16 cellular contexts compared by ENCODE assay signal in the genomic region with DNA sequence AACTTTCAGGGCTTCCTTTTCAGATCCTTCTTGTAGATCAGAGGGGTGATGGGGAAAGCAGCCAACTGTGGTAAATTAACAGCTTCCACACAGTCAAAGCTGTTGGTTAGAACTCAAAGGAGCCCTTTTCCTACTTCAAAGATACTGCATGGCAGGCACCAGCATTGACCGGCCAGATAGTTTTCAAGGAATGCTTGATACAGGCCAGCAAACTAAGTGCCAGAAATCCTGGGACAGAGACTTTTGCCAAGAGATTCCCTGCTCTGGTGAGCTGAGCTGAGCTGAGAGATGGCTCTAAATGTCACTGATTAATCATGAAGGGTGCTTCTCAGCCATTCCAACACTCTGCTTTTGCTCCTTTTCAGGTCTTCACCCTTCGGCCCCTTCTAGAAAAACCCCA.
DNase-seq lines count a peak whose midpoint lies in the region; ATAC-seq, FAIRE-seq and TF ChIP-seq lines count a peak whose summit lies in the region.
"Had no signal": no experiment of that assay in that cellular context is flagged by ENCODE, and none has a peak within 500 bp of the region (broad histone marks: within the 10 kb centered on the region; RNA-seq: fewer than 3 reads in every experiment).

No MANE protein-coding gene starts in this region.

- H3K23ac ChIP-seq in IMR-90 (ENCODE audit: low read depth, low read length): no peak overlapping the region

- DNase-seq in IMR-90 (no peak), choroid plexus epithelial cell (ENCODE audit: low read depth) (peak; percentile 17), kidney tubule cell (ENCODE audit: low spot score) (peak; percentile 35), kidney (no peak), glutamatergic neuron (no peak), NCI-H510A (lab: John Stamatoyannopoulos, UW) (no peak)
- no peak for DNase-seq in stimulated activated naive B cell treated with anti-CD40 and anti-IgM and Interleukin-4, amounts not matched to agents 10 μg/mL and 1 μg/mL and 100 μg/mL, for 72 hours
- DNase-seq in activated CD4-positive, alpha-beta memory T cell treated with anti-CD3 and anti-CD28 coated beads, Interleukin-2, amount 10 ng/mL, durations not matched to agents 7 days and 5 days: no peak
- DNase-seq: activated CD4-positive, alpha-beta T cell treated with anti-CD3 and anti-CD28 coated beads, Interleukin-2, amount 50 U/mL, for 4 hours; CD8-positive, alpha-beta T cell; mucosa of descending colon; NCI-H146; NCI-H524 treated with DMSO at 0.1 percent for 48 hours; Peyer's patch; T1000 had no signal

- no peak overlapping the region; the same call in 1 of the 2 replicates for H4K5ac ChIP-seq in IMR-90 (ENCODE audit: low read depth, low read length)

- H3K14ac ChIP-seq in IMR-90 (replicated peaks; ENCODE audit: low read depth, low read length): no peak overlapping the region

- H3K4me1 Mint-ChIP-seq in stimulated activated naive B cell treated with anti-CD40 and anti-IgM and Interleukin-4, amounts not matched to agents 10 μg/mL and 1 μg/mL and 100 μg/mL, for 72 hours: peaks cover 24 to 38% of the 10 kb centered on the region in 2 donors
- no peaks in the 10 kb centered on the region for H3K4me1 Mint-ChIP-seq in glutamatergic neuron (ENCODE audit: low read depth, unreplicated experiment)
- H3K4me1 Mint-ChIP-seq in activated CD4-positive, alpha-beta memory T cell treated with anti-CD3 and anti-CD28 coated beads, Interleukin-2, amount 10 ng/mL, durations not matched to agents 7 days and 5 days: peaks cover 2% of the 10 kb centered on the region

- H3K4ac ChIP-seq in IMR-90 (ENCODE audit: low read depth, low read length): peak overlapping the region; percentile 16; the same call in 1 of the 2 replicates

- dilution Hi-C loops in IMR-90 (cut with HindIII; ENCODE audit: low sequenced_read_pairs, unreplicated experiment): no loop called here

- in situ Hi-C loops in IMR-90 (cut with MboI; ENCODE audit: low sequenced_read_pairs): no loop called here

- H3K9ac ChIP-seq in IMR-90 (ENCODE audit: low read depth, low read length) (no peak overlapping the region), kidney (ENCODE audit: low read length in 2 of 2) (no peak overlapping the region)

- no peak overlapping the region for H3K18ac ChIP-seq in IMR-90 (ENCODE audit: low read depth, low read length)

- no TSS peak for BruUV-seq in IMR-90 (replicated peaks; lab: Mats Ljungman, UMichigan)

- H4K8ac ChIP-seq in IMR-90 (ENCODE audit: low read depth in 2 of 2, low read length in 2 of 2): 0 out of 4 replicates have a peak overlapping the region, but pooled peaks of 1 of the 2 experiments have one; percentile 8

- H2BK20ac ChIP-seq in IMR-90 (ENCODE audit: low read depth, low read length): peak overlapping the region; percentile 22; the same call in 1 of the 2 replicates

- TF ChIP-seq CTCF in IMR-90 (conservative IDR thresholded peaks at IDR 0.05; ENCODE audit: low read depth, low read length) (no peak), choroid plexus epithelial cell (conservative IDR thresholded peaks at IDR 0.05; ENCODE audit: low read depth, low read length) (no peak), kidney (IDR thresholded peaks at IDR 0.05; ENCODE audit: borderline replicate concordance, extremely low read depth, insufficient read depth) (no peak), glutamatergic neuron (IDR thresholded peaks at IDR 0.05; ENCODE audit: partially characterized antibody, unreplicated experiment) (no peak)

- CTCF ChIA-PET in IMR-90 (lab: Yijun Ruan, JAX): interaction anchor here (1.4 kb wide), 1 partner anchor 11 kb away, joined by 6 read pairs; no protein-coding TSS in a partner anchor
- CTCF ChIA-PET in activated CD4-positive, alpha-beta memory T cell treated with anti-CD3 and anti-CD28 coated beads, Interleukin-2, amount 10 ng/mL, durations not matched to agents 7 days and 5 days (lab: Charles Lee): no interaction called here

- H3K36me3 ChIP-seq in IMR-90 (ENCODE audit: control insufficient read depth, insufficient read depth, low read length) (no peaks in the 10 kb centered on the region), kidney (ENCODE audit: control insufficient read depth in 1 of 2, insufficient read depth in 2 of 2, low read length in 2 of 2) (no peaks in the 10 kb centered on the region)
- H3K36me3 ChIP-seq: Peyer's patch had no signal

- no peaks in the 10 kb centered on the region for H3K9me1 ChIP-seq in IMR-90 (ENCODE audit: insufficient read depth, low read length)

- no peaks in the 10 kb centered on the region for H3K9me3 Mint-ChIP-seq in stimulated activated naive B cell treated with anti-CD40 and anti-IgM and Interleukin-4, amounts not matched to agents 10 μg/mL and 1 μg/mL and 100 μg/mL, for 72 hours
- peaks cover 3% of the 10 kb centered on the region for H3K9me3 Mint-ChIP-seq in glutamatergic neuron (ENCODE audit: unreplicated experiment)
- H3K9me3 Mint-ChIP-seq in activated CD4-positive, alpha-beta memory T cell treated with anti-CD3 and anti-CD28 coated beads, Interleukin-2, amount 10 ng/mL, durations not matched to agents 7 days and 5 days: no peaks in the 10 kb centered on the region

- no peak overlapping the region for H4K91ac ChIP-seq in IMR-90 (ENCODE audit: insufficient read depth, low read depth, low read length)

- H3K27ac ChIP-seq in IMR-90 (ENCODE audit: insufficient read depth, low read length) (no peak overlapping the region), kidney (ENCODE audit: low read depth in 2 of 2, low read length in 2 of 2) (peak overlapping the region in 1 of 2 donors; percentile 28)
- H3K27ac ChIP-seq: epithelial cell of prostate, Peyer's patch had no signal

- FAIRE-seq in kidney (lab: Jason Lieb, UNC): no peak

- POLR2A ChIA-PET in IMR-90 (lab: Charles Lee; ENCODE audit: unreplicated experiment): no interaction called here
- POLR2A ChIA-PET in activated CD4-positive, alpha-beta memory T cell treated with anti-CD3 and anti-CD28 coated beads, Interleukin-2, amount 10 ng/mL, durations not matched to agents 7 days and 5 days (lab: Charles Lee): no interaction called here

- no peaks in the 10 kb centered on the region; the same call in 1 of the 2 replicates for H3K4me1 ChIP-seq in IMR-90 (ENCODE audit: control insufficient read depth, insufficient read depth, low read length)
- H3K4me1 ChIP-seq in kidney (ENCODE audit: control insufficient read depth in 1 of 2, insufficient read depth in 1 of 2, low read depth in 1 of 2, low read length in 2 of 2): peaks cover 0 to 7% of the 10 kb centered on the region in 2 donors
- H3K4me1 ChIP-seq: Peyer's patch had no signal

- H3K27me3 Mint-ChIP-seq in stimulated activated naive B cell treated with anti-CD40 and anti-IgM and Interleukin-4, amounts not matched to agents 10 μg/mL and 1 μg/mL and 100 μg/mL, for 72 hours: peaks cover 0 to 14% of the 10 kb centered on the region in 2 donors
- H3K27me3 Mint-ChIP-seq in glutamatergic neuron (ENCODE audit: unreplicated experiment): no peaks in the 10 kb centered on the region
- peaks cover 7% of the 10 kb centered on the region for H3K27me3 Mint-ChIP-seq in activated CD4-positive, alpha-beta memory T cell treated with anti-CD3 and anti-CD28 coated beads, Interleukin-2, amount 10 ng/mL, durations not matched to agents 7 days and 5 days

- no peak overlapping the region for H3K4me3 ChIP-seq in IMR-90 (ENCODE audit: insufficient read depth, low read depth, low read length)
- H3K4me3 ChIP-seq in choroid plexus epithelial cell (ENCODE audit: low read depth, low read length): no peak overlapping the region
- no peak overlapping the region for H3K4me3 ChIP-seq in kidney (ENCODE audit: low read length in 2 of 2)
- H3K4me3 ChIP-seq: mucosa of descending colon, Peyer's patch had no signal

- intact Hi-C loops in IMR-90 (cut with micrococcal nuclease) (no loop called here), kidney (cut with DNase I) (no loop called here)

- H3K27me3 ChIP-seq in IMR-90 (ENCODE audit: control insufficient read depth, insufficient read depth, low read length): no peaks in the 10 kb centered on the region; the same call in 1 of the 2 replicates
- H3K27me3 ChIP-seq: Peyer's patch had no signal

- H2BK15ac ChIP-seq in IMR-90 (ENCODE audit: low read depth, low read length): peak overlapping the region; percentile 19; the same call in 2 of the 3 replicates

- no CpG with 5 or more reads among the region's 2 CpGs for WGBS in IMR-90 (ENCODE audit: extremely low coverage in 2 of 2, insufficient read length in 1 of 2), 2 experiments

- H2BK120ac ChIP-seq in IMR-90 (ENCODE audit: low read depth, low read length): peak overlapping the region; percentile 5; the same call in 1 of the 2 replicates

- no peak overlapping the region for H2AFZ ChIP-seq in IMR-90 (replicated peaks; ENCODE audit: low read length, poor library complexity)

- H2BK5ac ChIP-seq in IMR-90 (ENCODE audit: low read depth, low read length, poor library complexity, severe bottlenecking): no peak overlapping the region

- H3K9me3 ChIP-seq in IMR-90 (ENCODE audit: control insufficient read depth, insufficient read depth, low read length) (no peaks in the 10 kb centered on the region), kidney (ENCODE audit: control insufficient read depth in 1 of 2, low read length in 2 of 2) (no peaks in the 10 kb centered on the region)
- H3K9me3 ChIP-seq: mucosa of descending colon had no signal

- H2AK9ac ChIP-seq in IMR-90 (replicated peaks; ENCODE audit: low read depth, low read length, poor library complexity): no peak overlapping the region

- H4K20me1 ChIP-seq in IMR-90 (ENCODE audit: insufficient read depth, low read length): no peaks in the 10 kb centered on the region

- H3K4me3 Mint-ChIP-seq in stimulated activated naive B cell treated with anti-CD40 and anti-IgM and Interleukin-4, amounts not matched to agents 10 μg/mL and 1 μg/mL and 100 μg/mL, for 72 hours: no peak overlapping the region
- no peak overlapping the region for H3K4me3 Mint-ChIP-seq in glutamatergic neuron (ENCODE audit: unreplicated experiment)
- no peak overlapping the region for H3K4me3 Mint-ChIP-seq in activated CD4-positive, alpha-beta memory T cell treated with anti-CD3 and anti-CD28 coated beads, Interleukin-2, amount 10 ng/mL, durations not matched to agents 7 days and 5 days
- H3K4me3 Mint-ChIP-seq: CD8-positive, alpha-beta T cell had no signal

- H3K56ac ChIP-seq in IMR-90 (ENCODE audit: extremely low read depth, insufficient read depth, low read length): no peak overlapping the region

- ATAC-seq in IMR-90 (ENCODE audit: low read depth): peak; percentile 24; the same call in 1 of the 2 replicates
- no peak for ATAC-seq in stimulated activated naive B cell treated with anti-CD40 and anti-IgM and Interleukin-4, amounts not matched to agents 10 μg/mL and 1 μg/mL and 100 μg/mL, for 72 hours (replicated peaks)
- ATAC-seq: CD8-positive, alpha-beta T cell; mucosa of descending colon had no signal

- TF ChIP-seq RAD21 in IMR-90 (IDR thresholded peaks at IDR 0.05; ENCODE audit: low read length): no peak

- no peak overlapping the region for H2AK5ac ChIP-seq in IMR-90 (ENCODE audit: low read depth, low read length)

- peak overlapping the region; percentile 66 for H3K27ac Mint-ChIP-seq in stimulated activated naive B cell treated with anti-CD40 and anti-IgM and Interleukin-4, amounts not matched to agents 10 μg/mL and 1 μg/mL and 100 μg/mL, for 72 hours
- H3K27ac Mint-ChIP-seq in glutamatergic neuron (ENCODE audit: unreplicated experiment): no peak overlapping the region
- no peak overlapping the region for H3K27ac Mint-ChIP-seq in activated CD4-positive, alpha-beta memory T cell treated with anti-CD3 and anti-CD28 coated beads, Interleukin-2, amount 10 ng/mL, durations not matched to agents 7 days and 5 days
- H3K27ac Mint-ChIP-seq: CD8-positive, alpha-beta T cell had no signal

- H3K4me2 ChIP-seq in IMR-90 (ENCODE audit: low read depth, low read length): no peak overlapping the region

- H3K36me3 Mint-ChIP-seq in stimulated activated naive B cell treated with anti-CD40 and anti-IgM and Interleukin-4, amounts not matched to agents 10 μg/mL and 1 μg/mL and 100 μg/mL, for 72 hours: no peaks in the 10 kb centered on the region
- no peaks in the 10 kb centered on the region for H3K36me3 Mint-ChIP-seq in glutamatergic neuron (ENCODE audit: unreplicated experiment)
- no peaks in the 10 kb centered on the region for H3K36me3 Mint-ChIP-seq in activated CD4-positive, alpha-beta memory T cell treated with anti-CD3 and anti-CD28 coated beads, Interleukin-2, amount 10 ng/mL, durations not matched to agents 7 days and 5 days (ENCODE audit: low read depth)
- H3K36me3 Mint-ChIP-seq: CD8-positive, alpha-beta T cell had no signal

- no peak for TF ChIP-seq POLR2A in IMR-90 (IDR thresholded peaks at IDR 0.05; ENCODE audit: low read depth, low read length)

- no peaks in the 10 kb centered on the region for H3K79me1 ChIP-seq in IMR-90 (ENCODE audit: low read depth in 1 of 2, low read length in 2 of 2)

Comparison
In these comparisons a context has a peak if more than half of its experiments do, and no peak if none do; other contexts are left out.
1. DNase-seq: peak in choroid plexus epithelial cell (single experiment) and kidney tubule cell (single experiment); none in IMR-90 (single experiment), stimulated activated naive B cell treated with anti-CD40 and anti-IgM and Interleukin-4, amounts not matched to agents 10 μg/mL and 1 μg/mL and 100 μg/mL, for 72 hours (single experiment), kidney (single experiment), glutamatergic neuron (single experiment), activated CD4-positive, alpha-beta memory T cell treated with anti-CD3 and anti-CD28 coated beads, Interleukin-2, amount 10 ng/mL, durations not matched to agents 7 days and 5 days (single experiment) and NCI-H510A (single experiment).